Comparison of ENCODE assay signal across 16 cellular contexts in the genomic region with DNA sequence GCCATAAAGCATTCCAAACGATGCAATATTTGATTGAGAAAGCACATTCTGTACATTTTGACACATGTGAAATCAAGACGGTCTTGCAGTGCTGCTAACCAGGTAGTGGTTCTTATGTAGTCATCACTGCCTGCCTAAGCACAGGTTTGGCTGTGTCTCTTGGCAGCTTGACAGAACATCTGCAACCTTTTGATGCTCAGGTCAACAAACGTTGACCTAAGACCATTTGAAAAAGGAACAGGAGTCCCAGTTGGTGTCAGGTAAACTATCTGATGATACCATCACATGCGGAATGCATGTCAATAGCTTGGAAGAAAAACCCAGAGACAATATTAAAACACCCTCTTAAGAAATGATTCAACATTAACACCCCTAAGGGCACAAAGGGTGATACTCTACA.
A peak's percentile ranks its signal among the peaks of the same experiment; 100 is the strongest.
DNase-seq lines count a peak whose midpoint lies in the region; ATAC-seq and FAIRE-seq lines count a peak whose summit lies in the region.
"Had no signal": no experiment of that assay in that cellular context is flagged by ENCODE, and none has a peak within 500 bp of the region (broad histone marks: within the 10 kb centered on the region; RNA-seq: fewer than 3 reads in every experiment).

No MANE protein-coding gene starts in this region.

- ATAC-seq in left lobe of liver: peak; percentile 72
- no peak for ATAC-seq in HG02884 (IDR thresholded peaks at IDR 0.05; ENCODE audit: unreplicated experiment)
- no peak for ATAC-seq in HG02938 (IDR thresholded peaks at IDR 0.05; ENCODE audit: unreplicated experiment)
- ATAC-seq: A549, HCT116 had no signal

- DNase-seq in DMS53 treated with DMSO at 0.1 percent for 48 hours (lab: John Stamatoyannopoulos, UW; ENCODE audit: unreplicated experiment) (peak; percentile 14), NCI-H2029 treated with DMSO at 0.1 percent for 48 hours (lab: John Stamatoyannopoulos, UW) (peak; percentile 21), left lobe of liver (ENCODE audit: low spot score) (no peak), urothelium cell line (ENCODE audit: low spot score) (no peak), DMS79 treated with DMSO at 0.1 percent for 48 hours (lab: John Stamatoyannopoulos, UW) (no peak)
- DNase-seq: AML-193; CD4-positive, alpha-beta memory T cell; GDM1; GOT3; H7; HFFc6; KG1 had no signal

- peak; percentile 90 for FAIRE-seq in urothelium cell line (lab: Jason Lieb, UNC)
- FAIRE-seq: A549 had no signal

Comparison
In these comparisons a context has a peak if more than half of its experiments do, and no peak if none do; other contexts are left out.
1. DNase-seq: peak in DMS53 treated with DMSO at 0.1 percent for 48 hours (single experiment) and NCI-H2029 treated with DMSO at 0.1 percent for 48 hours (single experiment); none in left lobe of liver (single experiment), urothelium cell line (single experiment) and DMS79 treated with DMSO at 0.1 percent for 48 hours (single experiment).